In genomic region chr1:174799136-174799479, GRCh38 we compare ENCODE assay signal across 10 cellular contexts.
DNase-seq lines count a peak whose midpoint lies in the region; ATAC-seq, FAIRE-seq and TF ChIP-seq lines count a peak whose summit lies in the region.
"Had no signal": no experiment of that assay in that cellular context is flagged by ENCODE, and none has a peak within 500 bp of the region (broad histone marks: within the 10 kb centered on the region; RNA-seq: fewer than 3 reads in every experiment).

No MANE protein-coding gene starts in this region.

- no peak for DNase-seq in DND-41
- DNase-seq in endothelial cell of umbilical vein (ENCODE audit: low read depth, low spot score): no peak
- no peak for DNase-seq in immature natural killer cell
- DNase-seq in DMS79 treated with DMSO at 0.1 percent for 48 hours (lab: John Stamatoyannopoulos, UW): no peak
- DNase-seq in amygdala (lab: John Stamatoyannopoulos, UW): no peak

- H3K27me3 ChIP-seq in DND-41 (ENCODE audit: insufficient read depth, low read length, poor library complexity) (no peaks in the 10 kb centered on the region), endothelial cell of umbilical vein (ENCODE audit: control insufficient read depth in 2 of 2, insufficient read depth in 2 of 2, low read length in 2 of 2) (no peaks in the 10 kb centered on the region), rectal smooth muscle tissue (ENCODE audit: control insufficient read depth, insufficient read depth, low read length) (no peaks in the 10 kb centered on the region)

- POLR2A ChIA-PET in endothelial cell of umbilical vein (lab: Charles Lee): interaction anchor here (0.6 kb wide), 1 partner anchor 9 kb away, joined by 4 read pairs; no protein-coding TSS in a partner anchor

- peaks cover 21 to 23% of the 10 kb centered on the region in 2 donors for H3K4me1 Mint-ChIP-seq in immature natural killer cell

- H3K4me2 ChIP-seq in DND-41 (ENCODE audit: insufficient read depth, low read length): peak overlapping the region; percentile 71
- peak overlapping the region; percentile 84 for H3K4me2 ChIP-seq in endothelial cell of umbilical vein (ENCODE audit: insufficient read depth, low read length)

- H3K4me3 ChIP-seq in DND-41 (ENCODE audit: low read depth in 1 of 2, low read length in 2 of 2): peak overlapping the region in 1 of 2 experiments; percentile 54; a peak in 2 of 4 replicates
- peak overlapping the region in 1 of 3 experiments; percentile 82 for H3K4me3 ChIP-seq in endothelial cell of umbilical vein (replicated peaks in 1 of 3; ENCODE audit: insufficient read depth in 1 of 3, low read depth in 1 of 3, low read length in 3 of 3)
- H3K4me3 ChIP-seq in rectal smooth muscle tissue (ENCODE audit: low read length): peak overlapping the region; percentile 79

- H3K4me1 ChIP-seq in DND-41 (ENCODE audit: insufficient read depth, low read length) (peaks cover 14% of the 10 kb centered on the region), endothelial cell of umbilical vein (ENCODE audit: control insufficient read depth, extremely low read depth, insufficient read depth, low read length) (peaks cover 10% of the 10 kb centered on the region), rectal smooth muscle tissue (ENCODE audit: control insufficient read depth, insufficient read depth, low read length) (peaks cover 3% of the 10 kb centered on the region)

- H3K9me3 ChIP-seq in DND-41 (ENCODE audit: insufficient read depth, low read length, severe bottlenecking) (no peaks in the 10 kb centered on the region), endothelial cell of umbilical vein (replicated peaks; ENCODE audit: control insufficient read depth, insufficient read depth, low read length) (no peaks in the 10 kb centered on the region)

- H3K36me3 ChIP-seq in DND-41 (ENCODE audit: insufficient read depth, low read length) (no peaks in the 10 kb centered on the region), endothelial cell of umbilical vein (ENCODE audit: control insufficient read depth in 2 of 2, extremely low read depth in 1 of 2, insufficient read depth in 2 of 2, low read length in 2 of 2) (no peaks in the 10 kb centered on the region), rectal smooth muscle tissue (ENCODE audit: control insufficient read depth, insufficient read depth, low read length) (no peaks in the 10 kb centered on the region)

- H3K9me1 ChIP-seq in endothelial cell of umbilical vein (replicated peaks; ENCODE audit: control insufficient read depth, extremely low read depth, insufficient read depth, low read length): no peaks in the 10 kb centered on the region

- no TSS peak for BruUV-seq in endothelial cell of umbilical vein (replicated peaks; lab: Mats Ljungman, UMichigan)

- H3K9ac ChIP-seq in DND-41 (ENCODE audit: low read depth, low read length) (peak overlapping the region; percentile 45), endothelial cell of umbilical vein (replicated peaks; ENCODE audit: extremely low read depth, insufficient read depth, low read length) (no peak overlapping the region), rectal smooth muscle tissue (ENCODE audit: low read length) (no peak overlapping the region)

- H3K27me3 Mint-ChIP-seq in immature natural killer cell (ENCODE audit: low read depth in 3 of 3): peaks cover 0 to 2% (median 0%) of the 10 kb centered on the region in 3 donors
- H3K27me3 Mint-ChIP-seq: central memory CD8-positive, alpha-beta T cell; stimulated activated naive CD8-positive, alpha-beta T cell treated with anti-CD3 and anti-CD28 coated beads, Interleukin-15, amount 100 ng/mL, for 72 hours had no signal

- TF ChIP-seq CTCF in DND-41 (IDR thresholded peaks at IDR 0.05; ENCODE audit: borderline replicate concordance, extremely low read depth, low read length, poor library complexity, severe bottlenecking) (no peak), endothelial cell of umbilical vein (IDR thresholded peaks at IDR 0.05; ENCODE audit: extremely low read depth in 1 of 2, insufficient read depth in 1 of 2, low read depth in 1 of 2, low read length in 2 of 2) (no peak)

- H3K36me3 Mint-ChIP-seq in immature natural killer cell: no peaks in the 10 kb centered on the region

- no peak overlapping the region for H3K27ac Mint-ChIP-seq in immature natural killer cell
- H3K27ac Mint-ChIP-seq: stimulated activated naive CD8-positive, alpha-beta T cell treated with anti-CD3 and anti-CD28 coated beads, Interleukin-15, amount 100 ng/mL, for 72 hours had no signal

- intact Hi-C loops in endothelial cell of umbilical vein (cut with micrococcal nuclease): no loop called here

- no peak for FAIRE-seq in endothelial cell of umbilical vein (lab: Jason Lieb, UNC)

- peak overlapping the region; percentile 46; the same call in 1 of the 2 replicates for H3K27ac ChIP-seq in DND-41 (ENCODE audit: low read length)
- no peak overlapping the region for H3K27ac ChIP-seq in endothelial cell of umbilical vein (ENCODE audit: insufficient read depth, low read depth, low read length)
- H3K27ac ChIP-seq in rectal smooth muscle tissue (ENCODE audit: low read depth, low read length): peak overlapping the region; percentile 0

- CTCF ChIA-PET in endothelial cell of umbilical vein (lab: Charles Lee): interaction anchor here (0.6 to 2.4 kb wide), 11 partner anchors 9 to 537 kb away, joined by 3 to 14 read pairs (median 3); no protein-coding TSS in a partner anchor

- no peaks in the 10 kb centered on the region for H3K9me3 Mint-ChIP-seq in immature natural killer cell
- H3K9me3 Mint-ChIP-seq: central memory CD8-positive, alpha-beta T cell; stimulated activated naive CD8-positive, alpha-beta T cell treated with anti-CD3 and anti-CD28 coated beads, Interleukin-15, amount 100 ng/mL, for 72 hours had no signal

- H3K79me2 ChIP-seq in DND-41 (ENCODE audit: insufficient read depth, low read length): no peaks in the 10 kb centered on the region
- no peaks in the 10 kb centered on the region for H3K79me2 ChIP-seq in endothelial cell of umbilical vein (ENCODE audit: control insufficient read depth, insufficient read depth, low read length)

- dilution Hi-C loops in endothelial cell of umbilical vein (cut with MboI; ENCODE audit: extremely low pct_ligation_motif_present, low sequenced_read_pairs): no loop called here

- ATAC-seq in DND-41 (ENCODE audit: insufficient read depth, low read depth) (no peak), HG03520 (IDR thresholded peaks at IDR 0.05; ENCODE audit: unreplicated experiment) (peak; percentile 31), HG02938 (IDR thresholded peaks at IDR 0.05; ENCODE audit: unreplicated experiment) (no peak)

- H4K20me1 ChIP-seq in DND-41 (ENCODE audit: insufficient read depth, low read length) (no peaks in the 10 kb centered on the region), endothelial cell of umbilical vein (replicated peaks; ENCODE audit: control insufficient read depth, extremely low read depth, insufficient read depth, low read length) (no peaks in the 10 kb centered on the region)

- H3K4me3 Mint-ChIP-seq in immature natural killer cell: no peak overlapping the region
- H3K4me3 Mint-ChIP-seq: central memory CD8-positive, alpha-beta T cell; stimulated activated naive CD8-positive, alpha-beta T cell treated with anti-CD3 and anti-CD28 coated beads, Interleukin-15, amount 100 ng/mL, for 72 hours had no signal

- H2AFZ ChIP-seq in DND-41 (ENCODE audit: low read depth, low read length) (0 out of 2 replicates have a peak overlapping the region, but pooled peaks have one; percentile 44), endothelial cell of umbilical vein (ENCODE audit: low read depth, low read length) (peak overlapping the region; percentile 80)

- no peak for TF ChIP-seq POLR2A in endothelial cell of umbilical vein (IDR thresholded peaks at IDR 0.05; ENCODE audit: low read depth, low read length)

TF ChIP-seq in endothelial cell of umbilical vein, 7 proteins besides CTCF, POLR2A, EP300 and RAD21:
- TF ChIP-seq MYC (IDR thresholded peaks at IDR 0.05; ENCODE audit: low read depth, low read length): no peak
